In the genomic region with DNA sequence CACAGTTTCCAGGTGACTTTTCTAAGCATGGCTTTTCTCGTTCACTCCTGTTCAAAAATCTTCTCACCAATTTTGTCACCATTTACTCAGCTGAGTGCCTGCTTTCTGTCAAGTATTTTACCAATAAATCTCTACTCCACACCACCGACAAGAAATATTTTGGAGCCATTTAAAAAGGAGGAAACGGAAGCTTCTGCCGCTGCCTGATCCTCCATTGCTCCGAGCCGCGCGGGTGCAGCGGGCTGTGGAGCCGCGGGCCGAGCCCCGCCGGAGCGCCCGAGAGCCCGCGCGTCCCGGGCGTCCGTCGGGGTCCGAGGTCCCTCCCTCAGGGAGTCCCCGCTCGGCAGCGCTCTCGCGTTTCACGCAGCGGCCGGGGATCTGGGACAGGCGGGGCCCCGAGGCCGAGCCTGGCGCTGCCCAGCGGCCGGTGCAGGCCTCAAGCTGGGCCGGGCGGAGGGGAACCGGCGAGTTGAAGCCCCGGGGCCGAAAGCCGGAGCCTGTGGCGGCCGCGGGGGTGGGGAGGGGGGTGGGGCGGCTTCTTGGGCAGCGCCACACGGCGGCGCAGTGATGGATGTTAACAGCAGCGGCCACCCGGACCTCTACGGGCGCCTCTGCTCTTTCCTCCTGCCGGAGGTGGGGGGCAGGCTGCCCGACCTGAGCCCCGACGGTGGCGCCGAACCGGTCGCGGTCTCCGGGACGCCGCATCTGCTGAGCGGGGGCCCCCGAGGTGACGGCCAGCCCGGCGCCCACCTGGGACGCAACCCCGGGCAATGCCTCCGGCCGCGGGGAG, we compare ENCODE assay signal across 8 cellular contexts. TPM values are rescaled to one million over a fixed set of nuclear protein-coding genes. Genes with fewer than 3 reads are reported as not detected.
A peak's percentile ranks its signal among the peaks of the same experiment; 100 is the strongest.
DNase-seq lines count a peak whose midpoint lies in the region; ATAC-seq and TF ChIP-seq lines count a peak whose summit lies in the region.

No MANE protein-coding gene starts in this region.

- TF ChIP-seq CTCF in WI38 (IDR thresholded peaks at IDR 0.05; ENCODE audit: low read depth, low read length), result peak; percentile 10; the same call in 1 of the 2 replicates

- no peak for ATAC-seq in HG03139 (IDR thresholded peaks at IDR 0.05; ENCODE audit: unreplicated experiment)

- H3K4me3 ChIP-seq in WI38 (ENCODE audit: low read depth, low read length) (peak overlapping the region; percentile 74), skin epidermis (peak overlapping the region; percentile 39 to 82 (median 75))

- peak overlapping the region; percentile 56 to 96 (median 90) for H3K27ac ChIP-seq in skin epidermis

- DNase-seq in activated T-cell treated with anti-CD3 and anti-CD28 coated beads for 1 hour (ENCODE audit: low read depth) (peak; percentile 17), activated T-cell treated with anti-CD3 and anti-CD28 coated beads for 4 hours (no peak), LoVo (ENCODE audit: low spot score) (peak; percentile 63), cerebellum (ENCODE audit: low spot score) (peak; percentile 33), iris pigment epithelial cell (ENCODE audit: low read depth) (peak; percentile 59)

RNA-seq across cellular contexts. Expression of a gene that starts 1.1 kb away (rescaled TPM):
- total RNA-seq in cerebellum, result 4.5 TPM

RNA-seq across cellular contexts. Expression of a gene that starts 43.1 kb away (rescaled TPM):
- 24.8 TPM for total RNA-seq in cerebellum

RNA-seq across cellular contexts. Expression of a gene that starts 49.2 kb away (rescaled TPM):
- not detected for total RNA-seq in cerebellum
